In the genomic region with DNA sequence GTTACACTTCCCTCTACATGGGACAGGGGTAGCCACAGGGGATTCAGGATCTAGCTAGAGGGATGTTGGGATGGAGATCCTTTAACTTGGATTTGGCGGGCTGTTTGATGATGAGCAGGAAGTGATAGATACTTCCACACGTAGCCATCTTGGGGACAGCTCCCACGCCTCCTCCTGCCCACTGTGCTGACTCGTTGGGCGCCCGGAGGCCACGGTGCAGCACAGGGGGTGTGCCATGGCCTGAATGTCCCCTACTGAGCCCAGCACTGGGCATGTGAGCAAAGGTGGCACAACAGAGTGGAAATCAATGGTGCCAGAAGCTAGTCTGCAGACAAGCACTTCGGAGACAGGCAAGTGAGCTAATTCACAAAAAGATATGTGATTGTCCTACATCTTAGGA, we compare ENCODE assay signal across 32 cellular contexts. TPM values are rescaled to one million over a fixed set of nuclear protein-coding genes. Genes with fewer than 3 reads are reported as not detected.
"Had no signal": no experiment of that assay in that cellular context is flagged by ENCODE, and none has a peak within 500 bp of the region (broad histone marks: within the 10 kb centered on the region; RNA-seq: fewer than 3 reads in every experiment).

No MANE protein-coding gene starts in this region.

- DNase-seq: activated CD4-positive, alpha-beta memory T cell treated with anti-CD3 and anti-CD28 coated beads, Interleukin-2, amount 10 ng/mL, durations not matched to agents 7 days and 5 days; activated CD4-positive, alpha-beta T cell treated with anti-CD3 and anti-CD28 coated beads for 4 hours; activated CD4-positive, alpha-beta T cell treated with anti-CD3 and anti-CD28 coated beads, Interleukin-2, amount 10 ng/mL, durations not matched to agents 7 days and 5 days; activated CD4-positive, alpha-beta T cell treated with anti-CD3 and anti-CD28 coated beads, Interleukin-2, amount 50 U/mL, for 4 hours; activated CD4-positive, CD25-positive, alpha-beta regulatory T cell; activated CD4-positive, CD25-positive, alpha-beta regulatory T cell treated with anti-CD3 and anti-CD28 coated beads, Interleukin-2, amount 50 U/mL, for 72 hours; activated CD8-positive, alpha-beta memory T cell treated with anti-CD3 and anti-CD28 coated beads, Interleukin-2, amount 50 U/mL, for 48 hours; activated effector memory CD4-positive, alpha-beta T cell treated with Interleukin-2 at 50 U/mL for 16 hours; activated gamma-delta T cell treated with Interleukin-2 at 50 U/mL for 16 hours; activated naive CD4-positive, alpha-beta T cell treated with anti-CD3 and anti-CD28 coated beads for 36 hours; activated naive CD8-positive, alpha-beta T cell treated with anti-CD3 and anti-CD28 coated beads, Interleukin-2, amount 10 ng/mL, durations not matched to agents 7 days and 5 days; activated T-cell treated with anti-CD3 and anti-CD28 coated beads for 4 hours; activated T-cell treated with anti-CD3 and anti-CD28 coated beads, Interleukin-2, amount 50 U/mL, for 4 hours; central memory CD4-positive, alpha-beta T cell; cerebellar nuclear complex; colonic mucosa; effector CD8-positive, alpha-beta T cell; esophagus squamous epithelium; foreskin melanocyte; T-helper 2 cell had no signal

- H3K4me3 ChIP-seq: ascending aorta, breast epithelium, cardiac muscle cell, colonic mucosa, esophagus squamous epithelium, gastroesophageal sphincter had no signal

- H3K36me3 ChIP-seq: ascending aorta, breast epithelium, cardiac muscle cell, colonic mucosa, esophagus squamous epithelium, gastroesophageal sphincter had no signal

- H3K4me1 ChIP-seq: ascending aorta, breast epithelium, colonic mucosa, esophagus squamous epithelium, gastroesophageal sphincter had no signal

- ATAC-seq: activated naive CD4-positive, alpha-beta T cell treated with anti-CD3 and anti-CD28 coated beads, Interleukin-2, amount 50 U/mL, for 72 hours; activated T-cell treated with anti-CD3 and anti-CD28 coated beads, Interleukin-2, amount 50 U/mL, for 4 hours; activated T-helper 17 cell treated with anti-CD3 and anti-CD28 coated beads, Interleukin-2, amount 50 U/mL, for 72 hours; gastroesophageal sphincter had no signal

- H3K9me3 ChIP-seq: ascending aorta, breast epithelium, colonic mucosa, esophagus squamous epithelium, gastroesophageal sphincter had no signal

- H3K27ac ChIP-seq: ascending aorta, breast epithelium, cardiac muscle cell, colonic mucosa, epithelial cell of prostate, esophagus squamous epithelium, gastroesophageal sphincter had no signal

- FAIRE-seq: endometrium, endothelial cell of umbilical vein had no signal

- H3K27me3 ChIP-seq: ascending aorta, breast epithelium, cardiac muscle cell, colonic mucosa had no signal

RNA-seq across cellular contexts. Expression of a gene that starts 59.4 kb away (rescaled TPM):
- total RNA-seq: activated CD4-positive, alpha-beta memory T cell treated with anti-CD3 and anti-CD28 coated beads, Interleukin-2, amount 10 ng/mL, durations not matched to agents 7 days and 5 days; activated CD4-positive, alpha-beta T cell treated with anti-CD3 and anti-CD28 coated beads, Interleukin-2, amount 10 ng/mL, durations not matched to agents 7 days and 5 days; activated naive CD4-positive, alpha-beta T cell treated with anti-CD3 and anti-CD28 coated beads for 36 hours; activated naive CD4-positive, alpha-beta T cell treated with anti-CD3 and anti-CD28 coated beads, Interleukin-2, amount 50 U/mL, for 72 hours; activated naive CD8-positive, alpha-beta T cell treated with anti-CD3 and anti-CD28 coated beads, Interleukin-2, amount 10 ng/mL, durations not matched to agents 7 days and 5 days; activated T-cell treated with anti-CD3 and anti-CD28 coated beads, Interleukin-2, amount 50 U/mL, for 4 hours; activated T-helper 17 cell treated with anti-CD3 and anti-CD28 coated beads, Interleukin-2, amount 50 U/mL, for 72 hours; ascending aorta; fibroblast of lung; fibroblast of villous mesenchyme; glomerular endothelial cell had no signal
- polyA plus RNA-seq: fibroblast of lung had no signal
